ENCODE assay signal across 20 cellular contexts in the genomic region with DNA sequence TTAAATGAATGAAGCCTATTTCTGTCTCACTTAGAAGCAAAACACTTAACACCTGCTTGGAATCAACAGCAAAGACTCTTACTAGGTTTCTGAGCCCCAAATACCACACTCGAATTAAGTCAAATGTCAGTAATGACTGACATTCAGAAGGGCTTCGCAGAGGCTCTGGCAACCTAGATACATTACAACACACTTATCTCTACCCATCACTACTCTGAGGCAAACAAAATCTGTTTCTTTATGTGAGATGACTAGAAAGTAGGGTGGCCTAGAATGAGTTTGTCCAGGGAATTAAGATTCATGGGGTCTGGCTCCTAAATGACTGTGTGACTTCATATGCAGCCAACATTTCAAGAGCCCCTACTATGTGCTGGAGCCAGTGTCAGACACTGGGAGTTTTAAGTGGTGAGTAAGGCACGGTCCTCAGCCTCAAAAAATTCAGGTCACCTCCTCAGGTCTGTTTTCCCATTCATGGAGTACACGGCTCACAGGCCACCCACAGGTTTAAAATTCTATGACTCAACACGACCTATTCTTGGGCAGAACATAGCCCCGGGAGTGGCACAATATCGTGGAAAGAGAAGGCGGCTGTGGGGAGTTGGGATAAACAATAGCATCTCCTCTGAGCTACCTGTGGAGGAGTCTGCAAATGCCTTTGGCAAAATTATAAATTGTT.
DNase-seq lines count a peak whose midpoint lies in the region; ATAC-seq, FAIRE-seq and TF ChIP-seq lines count a peak whose summit lies in the region.
"Had no signal": no experiment of that assay in that cellular context is flagged by ENCODE, and none has a peak within 500 bp of the region (broad histone marks: within the 10 kb centered on the region; RNA-seq: fewer than 3 reads in every experiment).

No MANE protein-coding gene starts in this region.

- no peak for ATAC-seq in WTC11

- H3K4me3 ChIP-seq in HUES48 (ENCODE audit: low read depth, low read length), result no peak overlapping the region
- no peak overlapping the region for H3K4me3 ChIP-seq in bronchial epithelial cell (ENCODE audit: low read depth, low read length)
- H3K4me3 ChIP-seq: PC-9, stomach had no signal

- H3K27me3 ChIP-seq in HUES48 (ENCODE audit: control insufficient read depth, insufficient read depth, low read length), result no peaks in the 10 kb centered on the region
- no peaks in the 10 kb centered on the region for H3K27me3 ChIP-seq in bronchial epithelial cell (ENCODE audit: control insufficient read depth, insufficient read depth, low read length)
- H3K27me3 ChIP-seq: stomach had no signal

- peak; percentile 37 for DNase-seq in ELR (ENCODE audit: low read depth)
- peak; percentile 33 for DNase-seq in bronchial epithelial cell (ENCODE audit: low read depth)
- DNase-seq in nephron progenitor cell, result no peak
- no peak for DNase-seq in AG08396 (ENCODE audit: low spot score)
- no peak for DNase-seq in SIG-M5 treated with dmso at 0.1 percent for 504 hours (lab: John Stamatoyannopoulos, UW; ENCODE audit: unreplicated experiment)
- no peak for DNase-seq in NCI-H345 treated with DMSO at 0.1 percent for 48 hours (lab: John Stamatoyannopoulos, UW; ENCODE audit: unreplicated experiment)
- DNase-seq in WTC11 (ENCODE audit: low spot score), result no peak
- DNase-seq: activated CD4-positive, alpha-beta T cell treated with anti-CD3 and anti-CD28 coated beads, Interleukin-2, amount 50 U/mL, for 1 hour; activated gamma-delta T cell treated with Interleukin-2 at 50 U/mL for 16 hours; CD4-positive, alpha-beta T cell; DMS79; endodermal cell; GOT3; hypothalamus; NCI-H2081; NCI-H526 treated with DMSO at 0.1 percent for 48 hours; PC-9; stimulated activated CD4-positive, alpha-beta T cell treated with anti-CD3 and anti-CD28 coated beads, Interleukin-1b, Interleukin-23, amount 100 ng/mL, for 48 hours; stomach had no signal

- H3K9me3 Mint-ChIP-seq in nephron progenitor cell, result no peaks in the 10 kb centered on the region
- H3K9me3 Mint-ChIP-seq in WTC11, result no peaks in the 10 kb centered on the region
- H3K9me3 Mint-ChIP-seq: CD4-positive, alpha-beta T cell; endodermal cell had no signal

- no peak overlapping the region for H3K9ac ChIP-seq in HUES48 (ENCODE audit: low read depth, low read length)

- H3K27ac Mint-ChIP-seq in nephron progenitor cell, result peak overlapping the region; percentile 49
- H3K27ac Mint-ChIP-seq in WTC11, result no peak overlapping the region
- H3K27ac Mint-ChIP-seq: CD4-positive, alpha-beta T cell; endodermal cell had no signal

- peaks cover 3% of the 10 kb centered on the region; the same call in 1 of the 2 replicates for H3K4me1 ChIP-seq in HUES48 (ENCODE audit: control insufficient read depth, insufficient read depth, low read length)

- H3K27me3 Mint-ChIP-seq in nephron progenitor cell (ENCODE audit: low read depth, poor library complexity) (no peaks in the 10 kb centered on the region), WTC11 (ENCODE audit: low read depth) (no peaks in the 10 kb centered on the region)
- H3K27me3 Mint-ChIP-seq: CD4-positive, alpha-beta T cell had no signal

- H3K4me1 Mint-ChIP-seq in nephron progenitor cell (peaks cover 34% of the 10 kb centered on the region), WTC11 (peaks cover 6% of the 10 kb centered on the region)

- no peaks in the 10 kb centered on the region for H3K9me3 ChIP-seq in HUES48 (ENCODE audit: control insufficient read depth, insufficient read depth, low read length)
- H3K9me3 ChIP-seq: stomach had no signal

- H3K4me3 Mint-ChIP-seq in nephron progenitor cell (no peak overlapping the region), WTC11 (no peak overlapping the region)
- H3K4me3 Mint-ChIP-seq: CD4-positive, alpha-beta T cell; endodermal cell had no signal

- peaks cover 11% of the 10 kb centered on the region for H3K36me3 Mint-ChIP-seq in nephron progenitor cell (ENCODE audit: low read depth)
- H3K36me3 Mint-ChIP-seq in WTC11, result no peaks in the 10 kb centered on the region

- FAIRE-seq in bronchial epithelial cell (lab: Jason Lieb, UNC), result no peak

- POLR2A ChIA-PET in WTC11 (lab: Charles Lee), result no interaction called here

- CTCF ChIA-PET in WTC11 (lab: Charles Lee), result no interaction called here

- H3K36me3 ChIP-seq in HUES48 (ENCODE audit: control insufficient read depth, insufficient read depth, low read length) (no peaks in the 10 kb centered on the region), bronchial epithelial cell (ENCODE audit: control insufficient read depth, insufficient read depth, low read length) (no peaks in the 10 kb centered on the region)
- H3K36me3 ChIP-seq: stomach had no signal

- TF ChIP-seq CTCF in bronchial epithelial cell (IDR thresholded peaks at IDR 0.05; ENCODE audit: insufficient read depth, low read length, severe bottlenecking), result no peak
- no peak for TF ChIP-seq CTCF in nephron progenitor cell (IDR thresholded peaks at IDR 0.05)
- TF ChIP-seq CTCF in WTC11 (IDR thresholded peaks at IDR 0.05), result no peak

- H3K27ac ChIP-seq in HUES48 (ENCODE audit: low read depth, low read length), result peak overlapping the region; percentile 57
- H3K27ac ChIP-seq: PC-9, stomach had no signal

TF ChIP-seq in WTC11, 78 proteins besides CTCF, POLR2A, EP300 and RAD21 (continues in another document):
- no peak for TF ChIP-seq FOXP1 (CRISPR knock-in tag; IDR thresholded peaks at IDR 0.05; ENCODE audit: borderline replicate concordance)
- TF ChIP-seq, protein P1, sequence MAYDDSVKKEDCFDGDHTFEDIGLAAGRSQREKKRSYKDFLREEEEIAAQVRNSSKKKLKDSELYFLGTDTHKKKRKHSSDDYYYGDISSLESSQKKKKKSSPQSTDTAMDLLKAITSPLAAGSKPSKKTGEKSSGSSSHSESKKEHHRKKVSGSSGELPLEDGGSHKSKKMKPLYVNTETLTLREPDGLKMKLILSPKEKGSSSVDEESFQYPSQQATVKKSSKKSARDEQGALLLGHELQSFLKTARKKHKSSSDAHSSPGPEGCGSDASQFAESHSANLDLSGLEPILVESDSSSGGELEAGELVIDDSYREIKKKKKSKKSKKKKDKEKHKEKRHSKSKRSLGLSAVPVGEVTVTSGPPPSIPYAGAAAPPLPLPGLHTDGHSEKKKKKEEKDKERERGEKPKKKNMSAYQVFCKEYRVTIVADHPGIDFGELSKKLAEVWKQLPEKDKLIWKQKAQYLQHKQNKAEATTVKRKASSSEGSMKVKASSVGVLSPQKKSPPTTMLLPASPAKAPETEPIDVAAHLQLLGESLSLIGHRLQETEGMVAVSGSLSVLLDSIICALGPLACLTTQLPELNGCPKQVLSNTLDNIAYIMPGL (CRISPR knock-in tag; IDR thresholded peaks at IDR 0.05), result no peak
- no peak for TF ChIP-seq CREM (CRISPR knock-in tag; IDR thresholded peaks at IDR 0.05)
- no peak for TF ChIP-seq ESRRA (CRISPR knock-in tag; IDR thresholded peaks at IDR 0.05; ENCODE audit: borderline replicate concordance)
- no peak for TF ChIP-seq NR1H2 (CRISPR knock-in tag; IDR thresholded peaks at IDR 0.05)
- TF ChIP-seq PRDM15 (CRISPR knock-in tag; IDR thresholded peaks at IDR 0.05), result no peak
- TF ChIP-seq ZNF281 (CRISPR knock-in tag; IDR thresholded peaks at IDR 0.05), result no peak
- TF ChIP-seq ZNF232 (CRISPR knock-in tag; IDR thresholded peaks at IDR 0.05), result no peak
- TF ChIP-seq ZNF317 (CRISPR knock-in tag; IDR thresholded peaks at IDR 0.05; ENCODE audit: borderline replicate concordance, low read depth), result no peak
- no peak for TF ChIP-seq ZNF138 (CRISPR knock-in tag; conservative IDR thresholded peaks at IDR 0.05)

Comparison
In these comparisons a context has a peak if more than half of its experiments do, and no peak if none do; other contexts are left out.
1. DNase-seq: peak in ELR (single experiment) and bronchial epithelial cell (single experiment); none in nephron progenitor cell (single experiment), AG08396 (single experiment), SIG-M5 treated with dmso at 0.1 percent for 504 hours (single experiment), NCI-H345 treated with DMSO at 0.1 percent for 48 hours (single experiment) and WTC11 (single experiment).